In the genomic region with DNA sequence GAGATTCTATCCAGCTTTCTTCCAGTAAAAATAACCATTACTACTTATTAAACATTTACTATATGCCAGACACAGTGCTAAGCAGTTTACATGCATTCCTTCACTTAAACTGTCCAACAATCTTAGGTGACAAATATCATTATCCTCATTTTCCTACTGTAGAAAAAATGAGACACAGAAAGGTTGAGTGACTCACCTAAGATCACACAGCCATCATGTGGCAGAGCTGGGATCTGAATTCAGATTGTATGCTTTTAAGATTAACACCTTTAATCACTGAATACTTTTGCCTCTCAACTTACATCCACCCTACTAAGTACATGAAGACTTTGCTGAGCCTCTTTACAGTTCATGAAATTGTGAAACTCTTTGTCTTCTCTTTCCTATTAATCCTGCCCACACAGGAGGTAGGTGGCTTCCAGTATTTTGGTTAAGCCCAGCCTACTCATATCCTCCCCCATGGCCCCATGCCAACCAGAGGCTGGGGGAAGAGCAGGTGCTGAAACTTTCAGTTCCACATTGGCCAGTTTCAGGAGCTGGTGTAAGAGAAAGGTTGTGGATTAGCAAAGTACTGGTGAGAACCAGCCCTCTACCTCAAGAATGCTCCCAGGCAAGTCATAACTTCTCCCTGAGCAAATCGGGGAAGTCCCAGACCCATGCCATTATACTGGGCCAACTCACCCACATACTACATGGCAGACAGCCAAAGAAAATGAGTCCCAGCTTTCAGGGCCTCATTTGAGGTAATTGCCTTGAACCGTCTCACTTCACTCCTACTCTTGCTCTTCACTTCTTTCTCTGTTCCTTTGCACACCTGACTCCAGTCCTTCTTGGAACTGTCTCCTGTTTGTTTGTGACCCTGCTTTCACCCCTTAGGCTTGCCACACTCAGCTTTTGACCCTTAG, we compare ENCODE assay signal across 9 cellular contexts.
DNase-seq lines count a peak whose midpoint lies in the region; ATAC-seq and TF ChIP-seq lines count a peak whose summit lies in the region.
"Had no signal": no experiment of that assay in that cellular context is flagged by ENCODE, and none has a peak within 500 bp of the region (broad histone marks: within the 10 kb centered on the region; RNA-seq: fewer than 3 reads in every experiment).

No MANE protein-coding gene starts in this region.

- no peak overlapping the region for H3K4me3 ChIP-seq in heart left ventricle

- no peaks in the 10 kb centered on the region for H3K27me3 Mint-ChIP-seq in T-helper 2 cell treated with Interferon-gamma antibody and Interleukin-4, amounts not matched to agents 5 μg/mL and 100 μg/mL, for 36 hours (ENCODE audit: low read depth)
- H3K27me3 Mint-ChIP-seq in endothelial cell (ENCODE audit: unreplicated experiment) = peaks cover 8% of the 10 kb centered on the region
- H3K27me3 Mint-ChIP-seq: naive B cell had no signal

- H3K27ac ChIP-seq in heart left ventricle = no peak overlapping the region

- H3K9me3 Mint-ChIP-seq in T-helper 2 cell treated with Interferon-gamma antibody and Interleukin-4, amounts not matched to agents 5 μg/mL and 100 μg/mL, for 36 hours = no peaks in the 10 kb centered on the region
- H3K9me3 Mint-ChIP-seq in endothelial cell (ENCODE audit: unreplicated experiment) = no peaks in the 10 kb centered on the region

- no peak overlapping the region for H3K27ac Mint-ChIP-seq in T-helper 2 cell treated with Interferon-gamma antibody and Interleukin-4, amounts not matched to agents 5 μg/mL and 100 μg/mL, for 36 hours
- H3K27ac Mint-ChIP-seq in endothelial cell (ENCODE audit: unreplicated experiment) = no peak overlapping the region
- H3K27ac Mint-ChIP-seq: naive B cell had no signal

- no peak for TF ChIP-seq POLR2A in heart left ventricle (IDR thresholded peaks at IDR 0.05)

- no peaks in the 10 kb centered on the region for H3K4me1 Mint-ChIP-seq in T-helper 2 cell treated with Interferon-gamma antibody and Interleukin-4, amounts not matched to agents 5 μg/mL and 100 μg/mL, for 36 hours (ENCODE audit: low read depth)
- peaks cover 3% of the 10 kb centered on the region for H3K4me1 Mint-ChIP-seq in endothelial cell (ENCODE audit: unreplicated experiment)
- H3K4me1 Mint-ChIP-seq: naive B cell had no signal

- TF ChIP-seq CTCF in endothelial cell (IDR thresholded peaks at IDR 0.05; ENCODE audit: unreplicated experiment) (no peak), heart left ventricle (IDR thresholded peaks at IDR 0.05) (no peak)

- peak; percentile 97 for ATAC-seq in GM19395 (IDR thresholded peaks at IDR 0.05; ENCODE audit: unreplicated experiment)
- ATAC-seq in HG03196 (IDR thresholded peaks at IDR 0.05; ENCODE audit: unreplicated experiment) = peak; percentile 97
- no peak for ATAC-seq in heart left ventricle

- intact Hi-C loops in heart left ventricle (cut with DNase I) = no loop called here

- 46 to 63% (median 57%) methylated on average over 2 of the region's 2 CpGs for WGBS in heart left ventricle, 4 donors

- no peaks in the 10 kb centered on the region for H3K4me1 ChIP-seq in heart left ventricle

- DNase-seq in DMS79 (lab: John Stamatoyannopoulos, UW) (peak; percentile 75), endothelial cell (ENCODE audit: low spot score) (no peak), HuH-7.5 (ENCODE audit: low spot score) (no peak), heart left ventricle (no peak)
- peak; percentile 19 for DNase-seq in T-helper 2 cell treated with Interferon-gamma antibody and Interleukin-4, amounts not matched to agents 5 μg/mL and 100 μg/mL, for 36 hours (ENCODE audit: low spot score)
- peak; percentile 4 for DNase-seq in stimulated activated CD8-positive, alpha-beta memory T cell treated with anti-CD3 and anti-CD28 coated beads, Interleukin-4, amount 100 ng/mL, for 24 hours (ENCODE audit: low read depth)
- DNase-seq: naive B cell had no signal

- H3K4me3 Mint-ChIP-seq in T-helper 2 cell treated with Interferon-gamma antibody and Interleukin-4, amounts not matched to agents 5 μg/mL and 100 μg/mL, for 36 hours = no peak overlapping the region
- H3K4me3 Mint-ChIP-seq in endothelial cell (ENCODE audit: unreplicated experiment) = no peak overlapping the region
- H3K4me3 Mint-ChIP-seq: naive B cell had no signal

- no peaks in the 10 kb centered on the region for H3K36me3 ChIP-seq in heart left ventricle

- H3K9me3 ChIP-seq in heart left ventricle = no peaks in the 10 kb centered on the region

- H3K27me3 ChIP-seq in heart left ventricle = peaks cover 0 to 11% (median 0%) of the 10 kb centered on the region in 9 donors

- no peaks in the 10 kb centered on the region for H3K36me3 Mint-ChIP-seq in T-helper 2 cell treated with Interferon-gamma antibody and Interleukin-4, amounts not matched to agents 5 μg/mL and 100 μg/mL, for 36 hours (ENCODE audit: low read depth)
- H3K36me3 Mint-ChIP-seq in endothelial cell (ENCODE audit: low read depth, unreplicated experiment) = no peaks in the 10 kb centered on the region
- H3K36me3 Mint-ChIP-seq: naive B cell had no signal

Comparison
In these comparisons a context has a peak if more than half of its experiments do, and no peak if none do; other contexts are left out.
1. DNase-seq: peak in DMS79 (single experiment), T-helper 2 cell treated with Interferon-gamma antibody and Interleukin-4, amounts not matched to agents 5 μg/mL and 100 μg/mL, for 36 hours (single experiment) and stimulated activated CD8-positive, alpha-beta memory T cell treated with anti-CD3 and anti-CD28 coated beads, Interleukin-4, amount 100 ng/mL, for 24 hours (single experiment); none in endothelial cell (single experiment), HuH-7.5 (single experiment) and heart left ventricle (0 of 5).
2. ATAC-seq: peak in GM19395 (single experiment) and HG03196 (single experiment); none in heart left ventricle (0 of 4).